Comparison of ENCODE assay signal across 8 cellular contexts in the genomic region with DNA sequence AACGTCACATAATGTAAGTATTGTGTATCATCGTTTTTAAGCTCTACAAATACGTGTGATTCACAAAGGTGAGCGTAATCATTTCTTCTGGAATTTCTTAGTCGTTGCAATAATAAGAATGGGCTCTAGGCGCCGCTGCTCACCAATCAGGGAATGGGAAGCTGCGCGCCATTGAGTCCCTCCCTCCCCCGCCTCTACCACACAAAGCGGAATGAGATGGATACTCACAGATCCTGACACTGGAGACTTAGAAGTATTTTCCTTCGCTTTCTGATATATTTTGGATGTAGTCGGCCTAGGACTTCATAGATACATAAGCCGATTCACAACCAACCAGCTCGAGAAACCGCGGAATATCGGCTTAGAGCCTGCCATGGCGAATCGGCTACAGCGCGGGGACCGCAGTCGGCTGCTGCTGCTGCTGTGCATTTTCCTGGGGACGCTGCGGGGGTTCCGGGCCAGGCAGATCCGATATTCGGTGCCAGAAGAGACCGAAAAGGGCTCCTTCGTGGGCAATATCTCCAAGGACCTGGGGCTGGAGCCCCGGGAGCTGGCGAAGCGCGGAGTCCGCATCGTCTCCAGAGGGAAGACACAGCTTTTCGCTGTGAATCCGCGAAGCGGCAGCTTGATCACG. TPM values are rescaled to one million over a fixed set of nuclear protein-coding genes. Genes with fewer than 3 reads are reported as not detected.
A peak's percentile ranks its signal among the peaks of the same experiment; 100 is the strongest.
DNase-seq lines count a peak whose midpoint lies in the region; ATAC-seq and TF ChIP-seq lines count a peak whose summit lies in the region.

Gene PCDHGA11 (plus strand): TSS at position 197 of the 634 bp plus-strand sequence. CDS start 177 bp downstream, at position 374.

- peak within 1 kb of the TSS; percentile 79 for H3K4me3 Mint-ChIP-seq in CD4-positive, alpha-beta T cell

- peaks cover 27% of the 10 kb centered on the region for H3K9me3 Mint-ChIP-seq in CD4-positive, alpha-beta T cell

- in situ Hi-C loops in HAP-1 (cut with MboI; ENCODE audit: low sequenced_read_pairs), result no loop called here

- H3K4me1 Mint-ChIP-seq in CD4-positive, alpha-beta T cell (ENCODE audit: low read depth), result peaks cover 6% of the 10 kb centered on the region

- no peak within 1 kb of the TSS for H3K4me3 ChIP-seq in HAP-1
- H3K4me3 ChIP-seq in SK-N-MC, result peak within 1 kb of the TSS; percentile 76
- peak within 1 kb of the TSS; percentile 44 to 66 for H3K4me3 ChIP-seq in muscle layer of duodenum (ENCODE audit: low read depth in 1 of 2, low read length in 2 of 2)

- peaks cover 89% of the 10 kb centered on the region for H3K27me3 Mint-ChIP-seq in CD4-positive, alpha-beta T cell

- ATAC-seq in CD4-positive, alpha-beta T cell (ENCODE audit: poor library complexity), result no peak
- no peak for ATAC-seq in GM18517 (IDR thresholded peaks at IDR 0.05; ENCODE audit: unreplicated experiment)

- H3K4me1 ChIP-seq in HAP-1 (no peaks in the 10 kb centered on the region), muscle layer of duodenum (ENCODE audit: control insufficient read depth in 1 of 2, insufficient read depth in 2 of 2, low read length in 2 of 2) (peaks cover 0 to 20% of the 10 kb centered on the region in 2 donors)

- H3K9ac ChIP-seq in SK-N-MC (ENCODE audit: insufficient read length), result peak within 1 kb of the TSS; percentile 63

- H3K27ac ChIP-seq in CD4-positive, alpha-beta T cell (ENCODE audit: low read depth, low read length), result no peak within 1 kb of the TSS
- H3K27ac ChIP-seq in SK-N-MC, result 0 out of 2 replicates have a peak within 1 kb of the TSS, but pooled peaks have one; percentile 19
- no peak within 1 kb of the TSS for H3K27ac ChIP-seq in muscle layer of duodenum (ENCODE audit: low read length)

- no peak for TF ChIP-seq CTCF in CD4-positive, alpha-beta T cell (IDR thresholded peaks at IDR 0.05)

- H3K27me3 ChIP-seq in CD4-positive, alpha-beta T cell (ENCODE audit: control insufficient read depth, insufficient read depth, low read length), result peaks cover 92% of the 10 kb centered on the region
- no peaks in the 10 kb centered on the region for H3K27me3 ChIP-seq in HAP-1 (ENCODE audit: low read depth)
- H3K27me3 ChIP-seq in muscle layer of duodenum (ENCODE audit: low read depth, low read length), result no peaks in the 10 kb centered on the region

- CTCF ChIA-PET in CD4-positive, alpha-beta T cell (lab: Charles Lee), result interaction anchor here (0.6 to 2.4 kb wide), 7 partner anchors 9 to 143 kb away, joined by 3 to 9 read pairs (median 5); partner anchors contain the start of genes PCDHGA10, PCDHGA5 and PCDHGB6

- no peak for DNase-seq in CD4-positive, alpha-beta T cell
- DNase-seq in HAP-1 (ENCODE audit: low spot score in 2 of 2) (peak; percentile 9 to 63), SK-N-MC (ENCODE audit: low read depth, low spot score) (peak; percentile 55), ecto neural progenitor cell (ENCODE audit: low spot score) (peak; percentile 63), SKM-1 treated with dmso at 0.1 percent for 144 hours (lab: John Stamatoyannopoulos, UW; ENCODE audit: unreplicated experiment) (no peak), Ammon's horn (ENCODE audit: low spot score) (no peak)

- peaks cover 59% of the 10 kb centered on the region for H3K9me3 ChIP-seq in CD4-positive, alpha-beta T cell (ENCODE audit: control insufficient read depth, low read length)
- peaks cover 2% of the 10 kb centered on the region for H3K9me3 ChIP-seq in HAP-1
- H3K9me3 ChIP-seq in SK-N-MC (ENCODE audit: low read depth, low read length), result no peaks in the 10 kb centered on the region; the same call in 1 of the 2 replicates
- peaks cover 71 to 89% of the 10 kb centered on the region in 2 donors for H3K9me3 ChIP-seq in muscle layer of duodenum (ENCODE audit: control insufficient read depth in 1 of 2, low read length in 2 of 2)

- H3K27ac Mint-ChIP-seq in CD4-positive, alpha-beta T cell, result no peak within 1 kb of the TSS

- H3K36me3 Mint-ChIP-seq in CD4-positive, alpha-beta T cell (ENCODE audit: low read depth), result peaks cover 48% of the 10 kb centered on the region

- POLR2A ChIA-PET in CD4-positive, alpha-beta T cell (lab: Charles Lee), result interaction anchor here (0.9 kb wide), 1 partner anchor 92 kb away, joined by 3 read pairs; no protein-coding TSS in a partner anchor

- intact Hi-C loops in CD4-positive, alpha-beta T cell (cut with DNase I, micrococcal nuclease), result no loop called here

- H3K36me3 ChIP-seq in HAP-1 (replicated peaks), result no peaks in the 10 kb centered on the region
- H3K36me3 ChIP-seq in SK-N-MC (ENCODE audit: insufficient read depth, low read length), result peaks cover 6% of the 10 kb centered on the region; the same call in 1 of the 2 replicates
- H3K36me3 ChIP-seq in muscle layer of duodenum (ENCODE audit: control insufficient read depth in 1 of 2, insufficient read depth in 2 of 2, low read length in 2 of 2), result peaks cover 0 to 12% of the 10 kb centered on the region in 2 donors

RNA-seq across cellular contexts. Expression of gene PCDHGA11, which starts in this region (rescaled TPM):
- not detected for total RNA-seq in CD4-positive, alpha-beta T cell

Comparison
In these comparisons a context has a peak if more than half of its experiments do, and no peak if none do; other contexts are left out.
1. DNase-seq: peak in HAP-1 (2 of 2), SK-N-MC (single experiment) and ecto neural progenitor cell (single experiment); none in CD4-positive, alpha-beta T cell (0 of 10), SKM-1 treated with dmso at 0.1 percent for 144 hours (single experiment) and Ammon's horn (single experiment).